In the genomic region with DNA sequence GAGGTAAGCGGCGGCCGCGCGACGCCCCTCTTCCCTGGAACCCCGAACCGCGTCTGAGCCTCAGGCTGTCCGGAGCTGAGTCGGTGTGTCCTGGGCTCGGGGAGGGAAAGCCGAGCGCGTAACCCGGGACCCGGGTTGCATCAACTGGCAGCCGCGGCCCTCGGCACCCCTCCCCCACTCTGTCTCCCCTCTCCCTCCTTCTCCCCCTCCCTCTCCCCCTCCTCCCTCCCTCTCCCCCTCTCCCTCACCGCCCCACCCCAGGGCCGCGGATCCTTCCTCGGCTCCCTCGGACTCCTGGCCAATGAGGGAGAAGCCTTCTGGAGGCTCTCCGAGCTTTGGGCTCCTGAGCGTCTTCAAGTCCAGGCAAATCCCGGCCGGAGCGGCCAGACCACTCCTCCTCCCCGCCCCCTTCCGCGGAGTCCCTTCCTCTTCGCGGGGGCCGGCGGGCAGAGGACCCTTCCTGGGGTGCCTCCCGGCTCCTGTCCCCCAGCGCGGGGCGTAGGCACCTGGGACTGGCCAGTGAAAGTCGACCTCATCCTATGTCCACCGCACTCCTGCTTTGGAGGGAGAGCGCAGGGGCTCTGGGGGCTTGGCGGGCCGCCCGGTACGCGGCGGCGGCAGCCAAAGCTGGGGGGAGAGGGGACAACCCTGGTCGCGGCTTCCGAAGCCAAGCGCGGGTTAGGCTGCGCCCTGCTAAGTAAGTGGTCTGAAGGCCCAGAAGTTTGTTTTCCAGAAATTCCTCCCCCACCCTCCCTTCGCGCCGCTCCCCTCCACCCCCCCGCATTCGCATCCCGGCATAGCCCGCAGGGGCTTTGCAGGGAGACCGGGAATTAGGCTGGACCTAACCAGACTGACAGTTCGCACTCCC, we compare ENCODE assay signal across 8 cellular contexts. TPM values are rescaled to one million over a fixed set of nuclear protein-coding genes. Genes with fewer than 3 reads are reported as not detected.
DNase-seq lines count a peak whose midpoint lies in the region; ATAC-seq and TF ChIP-seq lines count a peak whose summit lies in the region.

No MANE protein-coding gene starts in this region.

- peak overlapping the region; percentile 55 for H3K27ac Mint-ChIP-seq in activated CD8-positive, alpha-beta T cell treated with anti-CD3 and anti-CD28 coated beads for 36 hours

- intact Hi-C loops in activated CD8-positive, alpha-beta T cell treated with anti-CD3 and anti-CD28 coated beads for 36 hours (cut with micrococcal nuclease): no loop called here

- peak overlapping the region; percentile 83 for H3K4me3 Mint-ChIP-seq in activated CD8-positive, alpha-beta T cell treated with anti-CD3 and anti-CD28 coated beads for 36 hours

- no peaks in the 10 kb centered on the region for H3K36me3 ChIP-seq in esophagus (ENCODE audit: control insufficient read depth in 2 of 2, insufficient read depth in 2 of 2, low read length in 1 of 2)
- H3K36me3 ChIP-seq in thoracic aorta: no peaks in the 10 kb centered on the region

- H3K9me3 Mint-ChIP-seq in activated CD8-positive, alpha-beta T cell treated with anti-CD3 and anti-CD28 coated beads for 36 hours: no peaks in the 10 kb centered on the region

- ATAC-seq in activated CD8-positive, alpha-beta T cell treated with anti-CD3 and anti-CD28 coated beads for 36 hours: no peak
- ATAC-seq in thoracic aorta (ENCODE audit: insufficient number of reproducible peaks, low FRiP score, low read depth): no peak

- POLR2A ChIA-PET in activated CD8-positive, alpha-beta T cell treated with anti-CD3 and anti-CD28 coated beads for 36 hours (lab: Charles Lee): interaction anchor here (0.7 to 7.4 kb wide), 15 partner anchors 9 to 248 kb away, joined by 3 to 137 read pairs (median 4); a partner anchor contains a TSS

- peaks cover 38% of the 10 kb centered on the region for H3K4me1 Mint-ChIP-seq in activated CD8-positive, alpha-beta T cell treated with anti-CD3 and anti-CD28 coated beads for 36 hours (ENCODE audit: low read depth)

- peak overlapping the region; percentile 95 to 97 for H3K27ac ChIP-seq in esophagus (ENCODE audit: low read depth in 2 of 2, low read length in 1 of 2)
- peak overlapping the region; percentile 79 to 83 for H3K27ac ChIP-seq in thoracic aorta

- no peaks in the 10 kb centered on the region for H3K27me3 Mint-ChIP-seq in activated CD8-positive, alpha-beta T cell treated with anti-CD3 and anti-CD28 coated beads for 36 hours

- peaks cover 10% of the 10 kb centered on the region for H3K36me3 Mint-ChIP-seq in activated CD8-positive, alpha-beta T cell treated with anti-CD3 and anti-CD28 coated beads for 36 hours (ENCODE audit: low read depth)

- H3K9me3 ChIP-seq in esophagus (ENCODE audit: control insufficient read depth in 2 of 2, insufficient read depth in 1 of 2, low read depth in 1 of 2, low read length in 1 of 2) (no peaks in the 10 kb centered on the region), mononuclear cell (ENCODE audit: low read depth, low read length) (no peaks in the 10 kb centered on the region), thoracic aorta (no peaks in the 10 kb centered on the region)

- H3K4me3 ChIP-seq in esophagus (ENCODE audit: low read depth in 1 of 2, low read length in 2 of 2) (peak overlapping the region; percentile 89 to 98), mononuclear cell (ENCODE audit: low read length) (peak overlapping the region; percentile 96), thoracic aorta (peak overlapping the region; percentile 88)

- 2% methylated on average over 53 to 66 of the region's 66 CpGs for whole genome bisulfite sequencing in esophagus, 2 donors

- CTCF ChIA-PET in activated CD8-positive, alpha-beta T cell treated with anti-CD3 and anti-CD28 coated beads for 36 hours (lab: Charles Lee): interaction anchor here (0.6 to 7.8 kb wide), 4 partner anchors 9 to 138 kb away, joined by 3 to 90 read pairs (median 4); no protein-coding TSS in a partner anchor

- no peak for TF ChIP-seq CTCF in activated CD8-positive, alpha-beta T cell treated with anti-CD3 and anti-CD28 coated beads for 36 hours (IDR thresholded peaks at IDR 0.05)
- no peak for TF ChIP-seq CTCF in thoracic aorta (IDR thresholded peaks at IDR 0.05)

- H3K4me1 ChIP-seq in esophagus (ENCODE audit: control insufficient read depth in 2 of 2, insufficient read depth in 2 of 2, low read length in 1 of 2) (peaks cover 4 to 9% of the 10 kb centered on the region in 2 donors), mononuclear cell (ENCODE audit: insufficient read depth, low read length) (peaks cover 50% of the 10 kb centered on the region), thoracic aorta (ENCODE audit: control insufficient read depth in 1 of 2, low read depth in 2 of 2) (peaks cover 8 to 31% of the 10 kb centered on the region in 2 donors)

- peak; percentile 7 to 13 for DNase-seq in SHP77 (lab: John Stamatoyannopoulos, UW)
- no peak for DNase-seq in SHP77 treated with DMSO at 0.1 percent for 48 hours (lab: John Stamatoyannopoulos, UW)
- DNase-seq in NCI-H1092 (lab: John Stamatoyannopoulos, UW): peak; percentile 43
- DNase-seq in activated CD8-positive, alpha-beta T cell treated with anti-CD3 and anti-CD28 coated beads for 36 hours: peak; percentile 48
- no peak for DNase-seq in thoracic aorta (ENCODE audit: low spot score)
- DNase-seq in effector CD8-positive, alpha-beta T cell (lab: John Stamatoyannopoulos, UW): no peak

- no peaks in the 10 kb centered on the region for H3K27me3 ChIP-seq in esophagus (ENCODE audit: control insufficient read depth in 1 of 2, insufficient read depth in 2 of 2, low read length in 2 of 2)
- no peaks in the 10 kb centered on the region for H3K27me3 ChIP-seq in mononuclear cell (ENCODE audit: insufficient read depth, low read length)
- H3K27me3 ChIP-seq in thoracic aorta (replicated peaks; ENCODE audit: insufficient read depth): no peaks in the 10 kb centered on the region

RNA-seq across cellular contexts. Expression of a gene that starts 0.9 kb away (rescaled TPM):
- total RNA-seq in activated CD8-positive, alpha-beta T cell treated with anti-CD3 and anti-CD28 coated beads for 36 hours: 10 to 100 TPM; 26.0 to 27.4 TPM
- polyA plus RNA-seq in esophagus: 10 to 100 TPM; 15.7 to 24.9 TPM
- total RNA-seq in mononuclear cell (10.1 TPM), thoracic aorta (10 to 100 TPM; 10.9 to 12.6 TPM)

RNA-seq across cellular contexts. Expression of a gene that starts 24.2 kb away (rescaled TPM):
- 100 to 1,000 TPM; 169 to 170 TPM for total RNA-seq in activated CD8-positive, alpha-beta T cell treated with anti-CD3 and anti-CD28 coated beads for 36 hours
- 100 to 1,000 TPM; 283 to 534 TPM for polyA plus RNA-seq in esophagus
- 48.2 TPM for total RNA-seq in mononuclear cell
- total RNA-seq in thoracic aorta: 100 to 1,000 TPM in 1 of 2 donors, 10 to 100 TPM in 1; 90.2 to 133 TPM

RNA-seq across cellular contexts. Expression of a gene that starts 27.3 kb away (rescaled TPM):
- 100 to 1,000 TPM; 103 to 105 TPM for total RNA-seq in activated CD8-positive, alpha-beta T cell treated with anti-CD3 and anti-CD28 coated beads for 36 hours
- 10 to 100 TPM; 39.8 to 57.4 TPM for polyA plus RNA-seq in esophagus
- total RNA-seq in mononuclear cell (61.5 TPM), thoracic aorta (10 to 100 TPM; 33.3 to 60.4 TPM)

Comparison
In these comparisons a context has a peak if more than half of its experiments do, and no peak if none do; other contexts are left out.
1. DNase-seq: peak in SHP77 (2 of 2), NCI-H1092 (single experiment) and activated CD8-positive, alpha-beta T cell treated with anti-CD3 and anti-CD28 coated beads for 36 hours (single experiment); none in SHP77 treated with DMSO at 0.1 percent for 48 hours (single experiment), thoracic aorta (single experiment) and effector CD8-positive, alpha-beta T cell (single experiment).
2. Peak in every context shown above with its lines, with median percentiles within 50 percentile points of each other: H3K4me3 ChIP-seq.